7 cellular contexts compared by ENCODE assay signal in the genomic region with DNA sequence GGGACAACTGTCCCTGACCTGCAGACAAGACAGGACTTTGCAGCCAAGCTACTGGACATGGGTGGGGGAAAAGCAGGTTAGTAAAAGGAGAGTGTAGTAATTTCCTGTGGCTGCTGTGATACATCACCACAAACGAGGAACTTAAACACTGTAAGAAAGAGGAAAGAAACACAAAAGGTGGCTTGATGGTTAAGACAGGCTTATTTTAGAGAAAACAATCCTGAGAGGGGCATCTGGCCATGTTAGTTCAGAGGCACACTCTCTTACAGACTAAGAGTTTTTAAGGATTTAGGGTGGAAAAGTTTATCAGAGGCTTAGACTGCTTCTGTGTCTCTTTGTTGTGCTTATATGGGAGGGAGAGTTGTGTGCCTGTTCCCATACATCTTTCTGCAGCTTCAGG.
"Had no signal": no experiment of that assay in that cellular context is flagged by ENCODE, and none has a peak within 500 bp of the region (broad histone marks: within the 10 kb centered on the region; RNA-seq: fewer than 3 reads in every experiment).

No MANE protein-coding gene starts in this region.

- DNase-seq: GOT3, H7, IMR-90, KBM-7 had no signal

- H3K4me1 ChIP-seq: HAP-1 had no signal

- ATAC-seq: HCT116 had no signal

- FAIRE-seq: HTR-8/SVneo had no signal

- H3K4me3 ChIP-seq: HAP-1 had no signal

- H3K9me3 ChIP-seq: HAP-1 had no signal

- H3K36me3 ChIP-seq: HAP-1 had no signal
